ENCODE assay signal across 34 cellular contexts in genomic region chr6:141922898-141923297, GRCh38.
"Had no signal": no experiment of that assay in that cellular context is flagged by ENCODE, and none has a peak within 500 bp of the region (broad histone marks: within the 10 kb centered on the region; RNA-seq: fewer than 3 reads in every experiment).

No MANE protein-coding gene starts in this region.

- DNase-seq: Karpas-422, Kasumi-1, MG63, MM.1S, MV-4-11, NCI-H1048, NCI-H1092, NCI-H1092 treated with DMSO at 0.1 percent for 48 hours, NCI-H1105, NCI-H1105 treated with DMSO at 0.1 percent for 48 hours, NCI-H1417, NCI-H1417 treated with DMSO at 0.1 percent for 48 hours, NCI-H1436, NCI-H1436 treated with DMSO at 0.1 percent for 48 hours, NCI-H146, NCI-H1694, NCI-H1694 treated with DMSO at 0.1 percent for 48 hours, NCI-H187, NCI-H187 treated with DMSO at 0.1 percent for 48 hours, NCI-H1930, NCI-H2029, NCI-H2029 treated with DMSO at 0.1 percent for 48 hours, NCI-H2081, NCI-H2081 treated with DMSO at 0.1 percent for 48 hours, NCI-H2107, NCI-H2171, NCI-H2171 treated with DMSO at 0.1 percent for 48 hours, NCI-H2227 treated with DMSO at 0.1 percent for 48 hours, NCI-H226, NCI-H345, NCI-H446, NCI-H446 treated with DMSO at 0.1 percent for 48 hours, NCI-H510A, NCI-H510A treated with DMSO at 0.1 percent for 48 hours had no signal

- H3K9me3 ChIP-seq: MG63 had no signal

- H3K4me3 ChIP-seq: MG63 had no signal

- H3K27me3 ChIP-seq: MG63 had no signal

- H3K36me3 ChIP-seq: MG63 had no signal
